ENCODE assay signal across 24 cellular contexts in the genomic region with DNA sequence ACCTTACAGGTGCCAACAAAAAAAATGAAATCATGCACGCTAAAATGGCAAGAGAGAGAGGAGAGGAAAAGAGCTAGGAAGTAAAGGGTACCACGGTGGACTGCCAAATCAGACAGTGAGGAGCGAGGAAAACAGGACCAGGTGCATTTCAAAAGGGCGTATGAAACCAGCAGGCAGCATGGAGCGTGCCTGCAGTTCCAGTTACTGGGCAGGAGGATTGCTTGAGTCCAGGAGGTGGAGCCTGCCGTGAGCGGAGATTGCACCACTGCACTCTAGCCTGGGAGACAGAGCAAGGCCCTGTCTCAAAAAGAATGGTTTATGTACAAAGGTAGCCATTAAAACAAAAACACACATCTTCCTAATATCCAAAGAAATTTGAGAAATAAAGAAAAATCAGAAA. TPM values are rescaled to one million over a fixed set of nuclear protein-coding genes. Genes with fewer than 3 reads are reported as not detected.
DNase-seq lines count a peak whose midpoint lies in the region; ATAC-seq and TF ChIP-seq lines count a peak whose summit lies in the region.
"Had no signal": no experiment of that assay in that cellular context is flagged by ENCODE, and none has a peak within 500 bp of the region (broad histone marks: within the 10 kb centered on the region; RNA-seq: fewer than 3 reads in every experiment).

No MANE protein-coding gene starts in this region.

- H2AK5ac ChIP-seq in trophoblast cell (ENCODE audit: low read length), result no peak overlapping the region

- peaks cover 2% of the 10 kb centered on the region for H3K9me3 ChIP-seq in trophoblast cell (ENCODE audit: insufficient read depth, low read depth, low read length)
- H3K9me3 ChIP-seq: BE2C, body of pancreas, heart right ventricle, psoas muscle, SJCRH30, upper lobe of right lung had no signal

- no peaks in the 10 kb centered on the region for H3K27me3 ChIP-seq in trophoblast cell (ENCODE audit: insufficient read depth, low read length)
- H3K27me3 ChIP-seq: BE2C, body of pancreas, heart right ventricle, SJCRH30, upper lobe of right lung had no signal

- no peak overlapping the region for H3K9ac ChIP-seq in trophoblast cell (ENCODE audit: low read length)

- H3K18ac ChIP-seq in trophoblast cell (ENCODE audit: low read length), result peak overlapping the region; percentile 25

- TF ChIP-seq CTCF in mesothelial cell of epicardium (IDR thresholded peaks at IDR 0.05; ENCODE audit: unreplicated experiment), result no peak

- no peaks in the 10 kb centered on the region for H3K79me2 ChIP-seq in trophoblast cell (ENCODE audit: control insufficient read depth, insufficient read depth, low read length, poor library complexity)

- H3K4me3 Mint-ChIP-seq in activated T-cell treated with anti-CD3 and anti-CD28 coated beads, Interleukin-2, amount 50 U/mL, for 72 hours, result no peak overlapping the region
- H3K4me3 Mint-ChIP-seq in activated T-helper 1 cell treated with anti-CD3 and anti-CD28 coated beads, Interleukin-12 subunit alpha, Interleukin-12 subunit beta, Interleukin-2, Interleukin-4 antibody, amounts not matched to agents 30 ng/mL and 10 ng/mL and 1 ng/mL, durations not matched to agents 14 hours and 24 hours and 36 hours, result no peak overlapping the region
- no peak overlapping the region for H3K4me3 Mint-ChIP-seq in mesothelial cell of epicardium

- no peak overlapping the region for H3K4me3 ChIP-seq in trophoblast cell (ENCODE audit: low read depth, low read length)
- H3K4me3 ChIP-seq: body of pancreas, heart right ventricle, psoas muscle, SJCRH30, upper lobe of right lung had no signal

- H2BK12ac ChIP-seq in trophoblast cell (ENCODE audit: low read length), result no peak overlapping the region

- no peak overlapping the region for H2BK5ac ChIP-seq in trophoblast cell (ENCODE audit: low read depth, low read length, poor library complexity)

- no peak for DNase-seq in activated T-cell treated with anti-CD3 and anti-CD28 coated beads, Interleukin-2, amount 50 U/mL, for 72 hours
- no peak for DNase-seq in activated T-cell treated with anti-CD3 and anti-CD28 coated beads, Interleukin-2, amount 50 U/mL, for 48 hours
- DNase-seq in G401 (ENCODE audit: low spot score) (peak; percentile 27), trophoblast cell (peak; percentile 65 to 79), mesothelial cell of epicardium (ENCODE audit: low spot score in 2 of 2, unreplicated experiment in 2 of 2) (no peak)
- DNase-seq in activated T-helper 1 cell treated with anti-CD3 and anti-CD28 coated beads, Interleukin-12 subunit alpha, Interleukin-12 subunit beta, Interleukin-2, Interleukin-4 antibody, amounts not matched to agents 30 ng/mL and 10 ng/mL and 1 ng/mL, durations not matched to agents 14 hours and 24 hours and 36 hours (ENCODE audit: low spot score), result no peak
- DNase-seq: activated CD4-positive, alpha-beta T cell treated with anti-CD3 and anti-CD28 coated beads for 48 hours; BE2C; body of pancreas; erythroblast; foreskin fibroblast; heart right ventricle; NCI-H1092 treated with DMSO at 0.1 percent for 48 hours; NCI-H1930; NCI-H2227 treated with DMSO at 0.1 percent for 48 hours; NCI-H748 treated with DMSO at 0.1 percent for 48 hours; nucleus accumbens; SJCRH30; upper lobe of right lung had no signal

- no CpG with 5 or more reads among the region's 7 CpGs for WGBS in trophoblast cell (ENCODE audit: extremely low coverage, insufficient coverage, insufficient read length)

- H4K12ac ChIP-seq in trophoblast cell (ENCODE audit: low read depth, low read length), result no peak overlapping the region

- peaks cover 58 to 72% of the 10 kb centered on the region in 2 experiments for H3K36me3 ChIP-seq in trophoblast cell (ENCODE audit: control insufficient read depth in 1 of 2, insufficient read depth in 2 of 2, low read length in 2 of 2)

- no peaks in the 10 kb centered on the region for H3K27me3 Mint-ChIP-seq in activated T-cell treated with anti-CD3 and anti-CD28 coated beads, Interleukin-2, amount 50 U/mL, for 72 hours (ENCODE audit: low read depth)
- H3K27me3 Mint-ChIP-seq in activated T-helper 1 cell treated with anti-CD3 and anti-CD28 coated beads, Interleukin-12 subunit alpha, Interleukin-12 subunit beta, Interleukin-2, Interleukin-4 antibody, amounts not matched to agents 30 ng/mL and 10 ng/mL and 1 ng/mL, durations not matched to agents 14 hours and 24 hours and 36 hours (ENCODE audit: insufficient read depth), result no peaks in the 10 kb centered on the region
- no peaks in the 10 kb centered on the region for H3K27me3 Mint-ChIP-seq in mesothelial cell of epicardium (ENCODE audit: low read depth)

- no peak overlapping the region for H2BK120ac ChIP-seq in trophoblast cell (ENCODE audit: insufficient read depth, low read length, poor library complexity)

- intact Hi-C loops in activated T-helper 1 cell treated with anti-CD3 and anti-CD28 coated beads, Interleukin-12 subunit alpha, Interleukin-12 subunit beta, Interleukin-2, Interleukin-4 antibody, amounts not matched to agents 30 ng/mL and 10 ng/mL and 1 ng/mL, durations not matched to agents 14 hours and 24 hours and 36 hours (cut with micrococcal nuclease), result no loop called here

- H3K4ac ChIP-seq in trophoblast cell (ENCODE audit: low read depth, low read length), result no peak overlapping the region

- no peak overlapping the region for H4K91ac ChIP-seq in trophoblast cell (ENCODE audit: low read depth, low read length)

- no peak overlapping the region for H3K27ac ChIP-seq in trophoblast cell (ENCODE audit: low read depth, low read length)
- H3K27ac ChIP-seq: body of pancreas, heart right ventricle, HL-60, psoas muscle, SJCRH30, upper lobe of right lung had no signal

- H3K4me1 ChIP-seq in trophoblast cell (ENCODE audit: control insufficient read depth in 1 of 2, insufficient read depth in 2 of 2, low read length in 2 of 2), result peaks cover 6 to 14% of the 10 kb centered on the region in 2 experiments
- H3K4me1 ChIP-seq: body of pancreas, psoas muscle, SJCRH30 had no signal

- H3K4me2 ChIP-seq in trophoblast cell (ENCODE audit: low read length), result no peak overlapping the region

- H4K8ac ChIP-seq in trophoblast cell (ENCODE audit: low read depth, low read length), result no peak overlapping the region

- in situ Hi-C loops in G401 (cut with HindIII; ENCODE audit: low sequenced_read_pairs), result no loop called here

- H3K36me3 Mint-ChIP-seq in activated T-cell treated with anti-CD3 and anti-CD28 coated beads, Interleukin-2, amount 50 U/mL, for 72 hours (ENCODE audit: insufficient read depth in 2 of 2), result peaks cover 15 to 35% of the 10 kb centered on the region in 2 donors
- H3K36me3 Mint-ChIP-seq in activated T-helper 1 cell treated with anti-CD3 and anti-CD28 coated beads, Interleukin-12 subunit alpha, Interleukin-12 subunit beta, Interleukin-2, Interleukin-4 antibody, amounts not matched to agents 30 ng/mL and 10 ng/mL and 1 ng/mL, durations not matched to agents 14 hours and 24 hours and 36 hours (ENCODE audit: low read depth), result peaks cover 76% of the 10 kb centered on the region
- peaks cover 58% of the 10 kb centered on the region for H3K36me3 Mint-ChIP-seq in mesothelial cell of epicardium

- H3K23ac ChIP-seq in trophoblast cell (ENCODE audit: low read length), result no peak overlapping the region

- no peaks in the 10 kb centered on the region for H3K79me1 ChIP-seq in trophoblast cell (ENCODE audit: low read length)

- peak overlapping the region; percentile 47 for H3K27ac Mint-ChIP-seq in activated T-cell treated with anti-CD3 and anti-CD28 coated beads, Interleukin-2, amount 50 U/mL, for 72 hours
- peak overlapping the region; percentile 11 for H3K27ac Mint-ChIP-seq in activated T-helper 1 cell treated with anti-CD3 and anti-CD28 coated beads, Interleukin-12 subunit alpha, Interleukin-12 subunit beta, Interleukin-2, Interleukin-4 antibody, amounts not matched to agents 30 ng/mL and 10 ng/mL and 1 ng/mL, durations not matched to agents 14 hours and 24 hours and 36 hours
- H3K27ac Mint-ChIP-seq in mesothelial cell of epicardium, result no peak overlapping the region

- no peaks in the 10 kb centered on the region for H3K9me3 Mint-ChIP-seq in activated T-cell treated with anti-CD3 and anti-CD28 coated beads, Interleukin-2, amount 50 U/mL, for 72 hours
- no peaks in the 10 kb centered on the region for H3K9me3 Mint-ChIP-seq in activated T-helper 1 cell treated with anti-CD3 and anti-CD28 coated beads, Interleukin-12 subunit alpha, Interleukin-12 subunit beta, Interleukin-2, Interleukin-4 antibody, amounts not matched to agents 30 ng/mL and 10 ng/mL and 1 ng/mL, durations not matched to agents 14 hours and 24 hours and 36 hours
- no peaks in the 10 kb centered on the region for H3K9me3 Mint-ChIP-seq in mesothelial cell of epicardium

- H2AFZ ChIP-seq in trophoblast cell (ENCODE audit: insufficient read depth, low read length, poor library complexity), result no peak overlapping the region

- ATAC-seq in activated T-cell treated with anti-CD3 and anti-CD28 coated beads, Interleukin-2, amount 50 U/mL, for 72 hours (replicated peaks in 1 of 2), result no peak
- no peak for ATAC-seq in HG03175 (IDR thresholded peaks at IDR 0.05; ENCODE audit: unreplicated experiment)
- ATAC-seq in GM19324 (IDR thresholded peaks at IDR 0.05; ENCODE audit: low FRiP score, unreplicated experiment), result no peak
- ATAC-seq: body of pancreas, HCT116, heart right ventricle, psoas muscle, upper lobe of right lung had no signal

- no peak overlapping the region for H3K14ac ChIP-seq in trophoblast cell (ENCODE audit: low read length)

- peaks cover 40% of the 10 kb centered on the region for H3K4me1 Mint-ChIP-seq in activated T-cell treated with anti-CD3 and anti-CD28 coated beads, Interleukin-2, amount 50 U/mL, for 72 hours (ENCODE audit: low read depth)
- H3K4me1 Mint-ChIP-seq in activated T-helper 1 cell treated with anti-CD3 and anti-CD28 coated beads, Interleukin-12 subunit alpha, Interleukin-12 subunit beta, Interleukin-2, Interleukin-4 antibody, amounts not matched to agents 30 ng/mL and 10 ng/mL and 1 ng/mL, durations not matched to agents 14 hours and 24 hours and 36 hours (ENCODE audit: low read depth), result peaks cover 42% of the 10 kb centered on the region
- no peaks in the 10 kb centered on the region for H3K4me1 Mint-ChIP-seq in mesothelial cell of epicardium

RNA-seq across cellular contexts. Expression of gene USP36, which starts 16.4 kb away (rescaled TPM):
- total RNA-seq in activated T-cell treated with anti-CD3 and anti-CD28 coated beads, Interleukin-2, amount 50 U/mL, for 72 hours, result 100 to 1,000 TPM; 113 to 124 TPM
- total RNA-seq in G401 (2014; rRNA removed; shearing (Covaris generic)), result 10.1 and 10.4 TPM in 2 replicates
- total RNA-seq in activated T-helper 1 cell treated with anti-CD3 and anti-CD28 coated beads, Interleukin-12 subunit alpha, Interleukin-12 subunit beta, Interleukin-2, Interleukin-4 antibody, amounts not matched to agents 30 ng/mL and 10 ng/mL and 1 ng/mL, durations not matched to agents 14 hours and 24 hours and 36 hours, result 126 and 138 TPM in 2 replicates
- 21.5 and 22.0 TPM in 2 replicates for polyA plus RNA-seq in trophoblast cell (2013)
- total RNA-seq in mesothelial cell of epicardium, result 62.0 to 63.0 TPM (median 62.5 TPM) in 3 replicates

RNA-seq across cellular contexts. Expression of gene CYTH1, which starts 42.2 kb away (rescaled TPM):
- 100 to 1,000 TPM; 163 to 204 TPM for total RNA-seq in activated T-cell treated with anti-CD3 and anti-CD28 coated beads, Interleukin-2, amount 50 U/mL, for 72 hours
- total RNA-seq in G401 (2014; rRNA removed; shearing (Covaris generic)), result 21.7 and 28.1 TPM in 2 replicates
- 147 TPM in 2 replicates for total RNA-seq in activated T-helper 1 cell treated with anti-CD3 and anti-CD28 coated beads, Interleukin-12 subunit alpha, Interleukin-12 subunit beta, Interleukin-2, Interleukin-4 antibody, amounts not matched to agents 30 ng/mL and 10 ng/mL and 1 ng/mL, durations not matched to agents 14 hours and 24 hours and 36 hours
- polyA plus RNA-seq in trophoblast cell (2013), result 16.7 and 17.1 TPM in 2 replicates
- total RNA-seq in mesothelial cell of epicardium, result 40.3 to 44.3 TPM (median 42.8 TPM) in 3 replicates

Comparison
In these comparisons a context has a peak if more than half of its experiments do, and no peak if none do; other contexts are left out.
1. DNase-seq: peak in G401 (single experiment) and trophoblast cell (2 of 2); none in activated T-cell treated with anti-CD3 and anti-CD28 coated beads, Interleukin-2, amount 50 U/mL, for 72 hours (0 of 2), activated T-cell treated with anti-CD3 and anti-CD28 coated beads, Interleukin-2, amount 50 U/mL, for 48 hours (0 of 2), activated T-helper 1 cell treated with anti-CD3 and anti-CD28 coated beads, Interleukin-12 subunit alpha, Interleukin-12 subunit beta, Interleukin-2, Interleukin-4 antibody, amounts not matched to agents 30 ng/mL and 10 ng/mL and 1 ng/mL, durations not matched to agents 14 hours and 24 hours and 36 hours (single experiment) and mesothelial cell of epicardium (0 of 2).